1 cellular context compared by ENCODE assay signal in genomic region chr20:35273449-35274171, GRCh38.
TF ChIP-seq lines count a peak whose summit lies in the region.

No MANE protein-coding gene starts in this region.

TF ChIP-seq in GM23338, 12 proteins besides CTCF, POLR2A, EP300 and RAD21 (continued from another document):
- TF ChIP-seq ETS1 (IDR thresholded peaks at IDR 0.05) (no peak), ZNF114 (CRISPR knock-in tag; IDR thresholded peaks at IDR 0.05) (no peak), EZH2phosphoT487 (IDR thresholded peaks at IDR 0.05; ENCODE audit: unreplicated experiment) (no peak)
- TF ChIP-seq, protein P1, sequence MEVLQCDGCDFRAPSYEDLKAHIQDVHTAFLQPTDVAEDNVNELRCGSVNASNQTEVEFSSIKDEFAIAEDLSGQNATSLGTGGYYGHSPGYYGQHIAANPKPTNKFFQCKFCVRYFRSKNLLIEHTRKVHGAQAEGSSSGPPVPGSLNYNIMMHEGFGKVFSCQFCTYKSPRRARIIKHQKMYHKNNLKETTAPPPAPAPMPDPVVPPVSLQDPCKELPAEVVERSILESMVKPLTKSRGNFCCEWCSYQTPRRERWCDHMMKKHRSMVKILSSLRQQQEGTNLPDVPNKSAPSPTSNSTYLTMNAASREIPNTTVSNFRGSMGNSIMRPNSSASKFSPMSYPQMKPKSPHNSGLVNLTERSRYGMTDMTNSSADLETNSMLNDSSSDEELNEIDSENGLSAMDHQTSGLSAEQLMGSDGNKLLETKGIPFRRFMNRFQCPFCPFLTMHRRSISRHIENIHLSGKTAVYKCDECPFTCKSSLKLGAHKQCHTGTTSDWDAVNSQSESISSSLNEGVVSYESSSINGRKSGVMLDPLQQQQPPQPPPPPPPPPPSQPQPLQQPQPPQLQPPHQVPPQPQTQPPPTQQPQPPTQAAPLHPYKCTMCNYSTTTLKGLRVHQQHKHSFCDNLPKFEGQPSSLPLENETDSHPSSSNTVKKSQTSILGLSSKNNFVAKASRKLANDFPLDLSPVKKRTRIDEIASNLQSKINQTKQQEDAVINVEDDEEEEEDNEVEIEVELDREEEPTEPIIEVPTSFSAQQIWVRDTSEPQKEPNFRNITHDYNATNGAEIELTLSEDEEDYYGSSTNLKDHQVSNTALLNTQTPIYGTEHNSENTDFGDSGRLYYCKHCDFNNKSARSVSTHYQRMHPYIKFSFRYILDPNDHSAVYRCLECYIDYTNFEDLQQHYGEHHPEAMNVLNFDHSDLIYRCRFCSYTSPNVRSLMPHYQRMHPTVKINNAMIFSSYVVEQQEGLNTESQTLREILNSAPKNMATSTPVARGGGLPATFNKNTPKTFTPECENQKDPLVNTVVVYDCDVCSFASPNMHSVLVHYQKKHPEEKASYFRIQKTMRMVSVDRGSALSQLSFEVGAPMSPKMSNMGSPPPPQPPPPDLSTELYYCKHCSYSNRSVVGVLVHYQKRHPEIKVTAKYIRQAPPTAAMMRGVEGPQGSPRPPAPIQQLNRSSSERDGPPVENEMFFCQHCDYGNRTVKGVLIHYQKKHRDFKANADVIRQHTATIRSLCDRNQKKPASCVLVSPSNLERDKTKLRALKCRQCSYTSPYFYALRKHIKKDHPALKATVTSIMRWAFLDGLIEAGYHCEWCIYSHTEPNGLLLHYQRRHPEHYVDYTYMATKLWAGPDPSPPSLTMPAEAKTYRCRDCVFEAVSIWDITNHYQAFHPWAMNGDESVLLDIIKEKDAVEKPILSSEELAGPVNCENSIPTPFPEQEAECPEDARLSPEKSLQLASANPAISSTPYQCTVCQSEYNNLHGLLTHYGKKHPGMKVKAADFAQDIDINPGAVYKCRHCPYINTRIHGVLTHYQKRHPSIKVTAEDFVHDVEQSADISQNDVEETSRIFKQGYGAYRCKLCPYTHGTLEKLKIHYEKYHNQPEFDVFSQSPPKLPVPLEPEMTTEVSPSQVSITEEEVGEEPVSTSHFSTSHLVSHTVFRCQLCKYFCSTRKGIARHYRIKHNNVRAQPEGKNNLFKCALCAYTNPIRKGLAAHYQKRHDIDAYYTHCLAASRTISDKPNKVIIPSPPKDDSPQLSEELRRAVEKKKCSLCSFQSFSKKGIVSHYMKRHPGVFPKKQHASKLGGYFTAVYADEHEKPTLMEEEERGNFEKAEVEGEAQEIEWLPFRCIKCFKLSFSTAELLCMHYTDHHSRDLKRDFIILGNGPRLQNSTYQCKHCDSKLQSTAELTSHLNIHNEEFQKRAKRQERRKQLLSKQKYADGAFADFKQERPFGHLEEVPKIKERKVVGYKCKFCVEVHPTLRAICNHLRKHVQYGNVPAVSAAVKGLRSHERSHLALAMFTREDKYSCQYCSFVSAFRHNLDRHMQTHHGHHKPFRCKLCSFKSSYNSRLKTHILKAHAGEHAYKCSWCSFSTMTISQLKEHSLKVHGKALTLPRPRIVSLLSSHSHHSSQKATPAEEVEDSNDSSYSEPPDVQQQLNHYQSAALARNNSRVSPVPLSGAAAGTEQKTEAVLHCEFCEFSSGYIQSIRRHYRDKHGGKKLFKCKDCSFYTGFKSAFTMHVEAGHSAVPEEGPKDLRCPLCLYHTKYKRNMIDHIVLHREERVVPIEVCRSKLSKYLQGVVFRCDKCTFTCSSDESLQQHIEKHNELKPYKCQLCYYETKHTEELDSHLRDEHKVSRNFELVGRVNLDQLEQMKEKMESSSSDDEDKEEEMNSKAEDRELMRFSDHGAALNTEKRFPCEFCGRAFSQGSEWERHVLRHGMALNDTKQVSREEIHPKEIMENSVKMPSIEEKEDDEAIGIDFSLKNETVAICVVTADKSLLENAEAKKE (CRISPR knock-in tag; IDR thresholded peaks at IDR 0.05): no peak
- TF ChIP-seq, protein P2, sequence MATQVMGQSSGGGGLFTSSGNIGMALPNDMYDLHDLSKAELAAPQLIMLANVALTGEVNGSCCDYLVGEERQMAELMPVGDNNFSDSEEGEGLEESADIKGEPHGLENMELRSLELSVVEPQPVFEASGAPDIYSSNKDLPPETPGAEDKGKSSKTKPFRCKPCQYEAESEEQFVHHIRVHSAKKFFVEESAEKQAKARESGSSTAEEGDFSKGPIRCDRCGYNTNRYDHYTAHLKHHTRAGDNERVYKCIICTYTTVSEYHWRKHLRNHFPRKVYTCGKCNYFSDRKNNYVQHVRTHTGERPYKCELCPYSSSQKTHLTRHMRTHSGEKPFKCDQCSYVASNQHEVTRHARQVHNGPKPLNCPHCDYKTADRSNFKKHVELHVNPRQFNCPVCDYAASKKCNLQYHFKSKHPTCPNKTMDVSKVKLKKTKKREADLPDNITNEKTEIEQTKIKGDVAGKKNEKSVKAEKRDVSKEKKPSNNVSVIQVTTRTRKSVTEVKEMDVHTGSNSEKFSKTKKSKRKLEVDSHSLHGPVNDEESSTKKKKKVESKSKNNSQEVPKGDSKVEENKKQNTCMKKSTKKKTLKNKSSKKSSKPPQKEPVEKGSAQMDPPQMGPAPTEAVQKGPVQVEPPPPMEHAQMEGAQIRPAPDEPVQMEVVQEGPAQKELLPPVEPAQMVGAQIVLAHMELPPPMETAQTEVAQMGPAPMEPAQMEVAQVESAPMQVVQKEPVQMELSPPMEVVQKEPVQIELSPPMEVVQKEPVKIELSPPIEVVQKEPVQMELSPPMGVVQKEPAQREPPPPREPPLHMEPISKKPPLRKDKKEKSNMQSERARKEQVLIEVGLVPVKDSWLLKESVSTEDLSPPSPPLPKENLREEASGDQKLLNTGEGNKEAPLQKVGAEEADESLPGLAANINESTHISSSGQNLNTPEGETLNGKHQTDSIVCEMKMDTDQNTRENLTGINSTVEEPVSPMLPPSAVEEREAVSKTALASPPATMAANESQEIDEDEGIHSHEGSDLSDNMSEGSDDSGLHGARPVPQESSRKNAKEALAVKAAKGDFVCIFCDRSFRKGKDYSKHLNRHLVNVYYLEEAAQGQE (IDR thresholded peaks at IDR 0.05; ENCODE audit: unreplicated experiment): no peak
